ENCODE assay signal across 8 cellular contexts in the genomic region with DNA sequence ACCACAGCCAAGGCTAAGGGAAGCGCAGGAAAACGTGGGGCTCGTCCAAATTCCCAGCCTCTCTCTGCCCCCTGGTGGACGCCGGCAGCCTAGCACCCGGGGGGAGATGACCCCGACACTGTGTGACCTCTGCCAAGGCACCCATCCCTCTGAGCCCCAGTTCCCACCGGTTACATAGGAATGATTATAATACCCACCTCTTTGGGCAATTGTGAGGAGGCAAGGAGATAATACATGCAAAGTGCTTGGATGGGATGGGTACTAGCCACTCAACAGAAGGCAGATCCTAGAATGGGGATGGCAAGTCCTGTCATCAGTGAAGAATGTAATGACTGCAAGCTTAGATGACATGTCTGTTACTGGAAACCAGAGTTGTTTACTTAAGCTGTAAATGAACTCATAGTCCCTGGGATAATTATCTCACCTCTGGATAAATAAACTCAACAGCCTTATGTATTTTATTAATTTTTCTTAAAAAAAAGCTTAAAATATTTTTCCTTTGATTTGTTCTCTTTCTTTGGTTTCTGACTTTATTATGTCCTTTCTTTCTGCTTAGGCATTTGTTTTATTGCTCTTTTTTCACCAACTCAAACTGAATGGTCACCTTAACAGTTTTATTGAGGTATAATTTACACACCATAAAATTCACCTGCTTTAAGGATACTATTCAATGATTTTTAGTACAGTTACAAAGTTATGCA. TPM values are rescaled to one million over a fixed set of nuclear protein-coding genes. Genes with fewer than 3 reads are reported as not detected.
DNase-seq lines count a peak whose midpoint lies in the region; ATAC-seq and TF ChIP-seq lines count a peak whose summit lies in the region.

No MANE protein-coding gene starts in this region.

- H3K27me3 Mint-ChIP-seq in osteocyte (ENCODE audit: unreplicated experiment) = peaks cover 5% of the 10 kb centered on the region

- TF ChIP-seq POLR2A in transverse colon (IDR thresholded peaks at IDR 0.05) = no peak

- H3K36me3 ChIP-seq in RWPE2 (ENCODE audit: low read depth) (no peaks in the 10 kb centered on the region), transverse colon (no peaks in the 10 kb centered on the region)

- H3K27ac ChIP-seq in RWPE2 (ENCODE audit: poor library complexity, severe bottlenecking) (peak overlapping the region; percentile 71), transverse colon (peak overlapping the region; percentile 60 to 70 (median 66))

- H3K36me3 Mint-ChIP-seq in osteocyte (ENCODE audit: unreplicated experiment) = no peaks in the 10 kb centered on the region

- in situ Hi-C loops in transverse colon (cut with MboI; ENCODE audit: low pct_ligation_motif_present in 1 of 4, low pct_unique_long_range_greater_than_20kb in 1 of 4, low sequenced_read_pairs in 3 of 4) = no loop called here

- H3K9me3 ChIP-seq in RWPE2 (ENCODE audit: severe bottlenecking) = no peaks in the 10 kb centered on the region
- H3K9me3 ChIP-seq in transverse colon = no peaks in the 10 kb centered on the region

- peaks cover 4% of the 10 kb centered on the region for H3K4me1 Mint-ChIP-seq in osteocyte (ENCODE audit: unreplicated experiment)

- H3K4me1 ChIP-seq in RWPE2 (ENCODE audit: insufficient read depth, poor library complexity, severe bottlenecking) (peaks cover 16% of the 10 kb centered on the region), transverse colon (peaks cover 0 to 23% (median 12%) of the 10 kb centered on the region in 4 donors)

- WGBS in transverse colon (ENCODE audit: low coverage in 1 of 2), 2 donors = 5 to 19% methylated on average over 3 to 8 of the region's 8 CpGs

- H3K4me3 ChIP-seq in RWPE2 (ENCODE audit: severe bottlenecking) (no peak overlapping the region), transverse colon (no peak overlapping the region)

- H3K4me3 Mint-ChIP-seq in osteocyte (ENCODE audit: unreplicated experiment) = no peak overlapping the region

- DNase-seq in DMS153 (lab: John Stamatoyannopoulos, UW) = peak; percentile 78
- DNase-seq in HT-29 (ENCODE audit: low spot score) = peak; percentile 81
- DNase-seq in RWPE2 (ENCODE audit: low spot score) = no peak
- DNase-seq in activated effector memory CD4-positive, alpha-beta T cell treated with Interleukin-2 at 50 U/mL for 16 hours = peak; percentile 58
- DNase-seq in foreskin melanocyte = peak; percentile 34
- no peak for DNase-seq in osteocyte (ENCODE audit: extremely low spot score, unreplicated experiment)
- peak; percentile 84 for DNase-seq in transverse colon

- no peak for TF ChIP-seq EP300 in transverse colon (IDR thresholded peaks at IDR 0.05; ENCODE audit: low read depth)

- intact Hi-C loops in transverse colon (cut with DNase I; ENCODE audit: low total_unique reads) = loop anchor here (5.0 kb wide), 1 partner anchor 1182 kb away; no protein-coding TSS in a partner anchor

- H3K27me3 ChIP-seq in RWPE2 (ENCODE audit: insufficient read depth, poor library complexity, severe bottlenecking) (no peaks in the 10 kb centered on the region), transverse colon (no peaks in the 10 kb centered on the region)

- TF ChIP-seq CTCF in RWPE2 (IDR thresholded peaks at IDR 0.05; ENCODE audit: poor library complexity, severe bottlenecking) = peak; percentile 90
- peak; percentile 65 for TF ChIP-seq CTCF in osteocyte (IDR thresholded peaks at IDR 0.05)
- peak; percentile 68 to 95 (median 83) for TF ChIP-seq CTCF in transverse colon (IDR thresholded peaks at IDR 0.05)

- H3K27ac Mint-ChIP-seq in osteocyte (ENCODE audit: unreplicated experiment) = no peak overlapping the region

- H3K9me3 Mint-ChIP-seq in osteocyte (ENCODE audit: unreplicated experiment) = peaks cover 3% of the 10 kb centered on the region

- ATAC-seq in GM21423 (IDR thresholded peaks at IDR 0.05; ENCODE audit: unreplicated experiment) (peak; percentile 49), RWPE2 (ENCODE audit: low read depth) (peak; percentile 94)

RNA-seq across cellular contexts. Expression of a gene that starts 11.3 kb away (rescaled TPM):
- total RNA-seq in HT-29 (2014; rRNA removed; shearing (Covaris generic)) = 2.9 and 3.5 TPM in 2 replicates
- total RNA-seq in osteocyte = 0.08 TPM in 1 of 2 replicates, not detected in the other
- 10 to 100 TPM in 3 of 4 donors, 1 to 10 TPM in 1; 1.2 to 27.2 (median 17.4) TPM for total RNA-seq in transverse colon

RNA-seq across cellular contexts. Expression of a gene that starts 28.8 kb away (rescaled TPM):
- total RNA-seq in HT-29 (2014; rRNA removed; shearing (Covaris generic)) = 3.4 and 4.6 TPM in 2 replicates
- total RNA-seq in osteocyte = 0.18 TPM in 1 of 2 replicates, not detected in the other
- total RNA-seq in transverse colon = 10 to 100 TPM in 1 of 4 donors, 1 to 10 TPM in 2, under 1 TPM in 1; 0.40 to 10.8 (median 6.2) TPM

Comparison
In these comparisons a context has a peak if more than half of its experiments do, and no peak if none do; other contexts are left out.
1. DNase-seq: peak in DMS153 (single experiment), HT-29 (single experiment), activated effector memory CD4-positive, alpha-beta T cell treated with Interleukin-2 at 50 U/mL for 16 hours (single experiment), foreskin melanocyte (single experiment) and transverse colon (single experiment); none in RWPE2 (single experiment) and osteocyte (single experiment).
2. Peak in every context shown above with its lines, with median percentiles within 50 percentile points of each other: CTCF ChIP-seq.